Comparison of ENCODE assay signal across 1 cellular context in genomic region chr19:6737873-6738725, GRCh38.
TF ChIP-seq lines count a peak whose summit lies in the region.

No MANE protein-coding gene starts in this region.

TF ChIP-seq in K562, 482 proteins besides CTCF, POLR2A, EP300 and RAD21 (continued from another document and continues in another):
- TF ChIP-seq MAX (CRISPR knock-in tag; IDR thresholded peaks at IDR 0.05) (no peak), ZNF282 (CRISPR knock-in tag; IDR thresholded peaks at IDR 0.05) (no peak), ZSCAN29 (IDR thresholded peaks at IDR 0.05) (no peak), HDAC8 (tag; IDR thresholded peaks at IDR 0.05) (no peak), ZNF224 (CRISPR knock-in tag; IDR thresholded peaks at IDR 0.05) (no peak), BCL6 (CRISPR knock-in tag; IDR thresholded peaks at IDR 0.05) (no peak), SRF (CRISPR knock-in tag; IDR thresholded peaks at IDR 0.05) (0 out of 4 replicates have a peak, but pooled peaks of 1 of the 2 experiments have one; percentile 2), THRB (CRISPR knock-in tag; conservative IDR thresholded peaks at IDR 0.05) (no peak; the same call in 1 of the 2 replicates), NFIC (IDR thresholded peaks at IDR 0.05) (peak; percentile 97), BRF1 (IDR thresholded peaks at IDR 0.05; ENCODE audit: borderline replicate concordance, extremely low read depth, insufficient read length) (no peak), SAFB (IDR thresholded peaks at IDR 0.05; ENCODE audit: borderline replicate concordance, low read depth, low read length) (no peak), MCM5 (IDR thresholded peaks at IDR 0.05; ENCODE audit: low read depth) (no peak), PBX2 (CRISPR knock-in tag; IDR thresholded peaks at IDR 0.05; ENCODE audit: low read depth) (no peak), PBX2 (tag; conservative IDR thresholded peaks at IDR 0.05; ENCODE audit: low read depth) (no peak), NFIX (CRISPR knock-in tag; IDR thresholded peaks at IDR 0.05; ENCODE audit: low read depth) (peak; percentile 28; the same call in 1 of the 2 replicates), BHLHE40 (IDR thresholded peaks at IDR 0.05; ENCODE audit: low read length) (no peak), YY1 (IDR thresholded peaks at IDR 0.05; ENCODE audit: borderline replicate concordance in 1 of 3, control insufficient read depth in 1 of 3, extremely low read depth in 1 of 3, insufficient read depth in 3 of 3, insufficient read length in 1 of 3, insufficient replicate concordance in 2 of 3, low read depth in 1 of 3, low read length in 2 of 3) (peak in 2 of 3 experiments; percentile 48 to 74), FOXA1 (IDR thresholded peaks at IDR 0.05; ENCODE audit: borderline replicate concordance) (no peak), ZZZ3 (IDR thresholded peaks at IDR 0.05) (no peak), CC2D1A (IDR thresholded peaks at IDR 0.05) (peak; percentile 54; the same call in 1 of the 2 replicates), BRD9 (IDR thresholded peaks at IDR 0.05; ENCODE audit: low read depth, partially characterized antibody) (peak; percentile 74), KLF10 (CRISPR knock-in tag; IDR thresholded peaks at IDR 0.05) (no peak), SRSF7 (optimal IDR thresholded peaks at IDR 0.05; ENCODE audit: low read depth, low read length) (no peak), POLR2H (tag; IDR thresholded peaks at IDR 0.05; ENCODE audit: low read depth) (no peak), NFATC3 (IDR thresholded peaks at IDR 0.05) (no peak), ZNF146 (CRISPR knock-in tag; IDR thresholded peaks at IDR 0.05; ENCODE audit: unreplicated experiment) (no peak), TOE1 (IDR thresholded peaks at IDR 0.05; ENCODE audit: borderline replicate concordance) (peak; percentile 44; the same call in 1 of the 2 replicates), TOE1 (CRISPR knock-in tag; IDR thresholded peaks at IDR 0.05; ENCODE audit: borderline replicate concordance, low read depth) (no peak), ZNF395 (CRISPR knock-in tag; IDR thresholded peaks at IDR 0.05) (0 out of 2 replicates have a peak, but pooled peaks have one; percentile 5), HCFC1 (IDR thresholded peaks at IDR 0.05; ENCODE audit: low read depth, low read length) (peak; percentile 99), ZNF512 (tag; IDR thresholded peaks at IDR 0.05) (no peak), ID3 (CRISPR knock-in tag; IDR thresholded peaks at IDR 0.05) (no peak), ID3 (tag; IDR thresholded peaks at IDR 0.05) (no peak; the same call in none of the 2 replicates), ZNF23 (CRISPR knock-in tag; IDR thresholded peaks at IDR 0.05) (no peak), BDP1 (IDR thresholded peaks at IDR 0.05; ENCODE audit: insufficient read depth, insufficient read length) (no peak), E2F1 (CRISPR knock-in tag; IDR thresholded peaks at IDR 0.05) (no peak; the same call in 1 of the 2 replicates), MGA (IDR thresholded peaks at IDR 0.05) (no peak), ZC3H11A (IDR thresholded peaks at IDR 0.05; ENCODE audit: low read depth, low read length) (no peak), GATA2 (CRISPR knock-in tag; IDR thresholded peaks at IDR 0.05) (no peak), RUNX1 (IDR thresholded peaks at IDR 0.05; ENCODE audit: low read depth) (no peak), PTBP1 (IDR thresholded peaks at IDR 0.05; ENCODE audit: low read depth, low read length) (no peak), MBD2 (IDR thresholded peaks at IDR 0.05; ENCODE audit: borderline replicate concordance, low read depth) (peak; percentile 66), PML (IDR thresholded peaks at IDR 0.05; ENCODE audit: low read length) (0 out of 2 replicates have a peak, but pooled peaks have one; percentile 32), ELF2 (CRISPR knock-in tag; IDR thresholded peaks at IDR 0.05) (no peak), RBM25 (IDR thresholded peaks at IDR 0.05; ENCODE audit: low read depth, low read length, severe bottlenecking) (no peak), LARP7 (IDR thresholded peaks at IDR 0.05) (peak; percentile 75), ZNF121 (CRISPR knock-in tag; conservative IDR thresholded peaks at IDR 0.05) (no peak), TAL1 (IDR thresholded peaks at IDR 0.05) (peak; percentile 43; the same call in 1 of the 2 replicates)
